ENCODE assay signal across 21 cellular contexts in the genomic region with DNA sequence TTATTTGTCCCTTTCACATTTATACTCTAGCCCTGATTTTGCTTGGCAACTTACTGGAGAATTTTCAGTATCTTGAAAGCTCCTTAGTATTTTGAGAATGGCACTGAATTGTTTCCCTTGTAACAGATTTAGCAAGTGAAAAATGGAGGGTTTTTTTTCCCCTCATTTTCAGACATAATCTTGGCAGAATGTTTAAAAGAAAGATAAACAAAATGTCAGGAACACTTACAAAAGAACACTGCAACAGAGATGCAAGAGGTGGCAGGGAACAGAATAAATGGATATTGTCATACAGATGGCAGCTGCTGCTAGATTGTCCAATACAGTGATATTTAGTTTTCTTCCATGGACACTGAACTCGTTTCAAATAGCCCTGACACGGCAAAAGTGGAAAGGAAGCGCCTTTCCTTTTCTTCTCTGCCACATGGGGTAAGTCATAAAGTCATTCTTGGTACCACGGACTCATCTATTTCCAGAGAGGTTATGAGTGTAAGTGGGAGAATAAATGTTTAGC.
A peak's percentile ranks its signal among the peaks of the same experiment; 100 is the strongest.
DNase-seq lines count a peak whose midpoint lies in the region; FAIRE-seq and TF ChIP-seq lines count a peak whose summit lies in the region.
"Had no signal": no experiment of that assay in that cellular context is flagged by ENCODE, and none has a peak within 500 bp of the region (broad histone marks: within the 10 kb centered on the region; RNA-seq: fewer than 3 reads in every experiment).

No MANE protein-coding gene starts in this region.

- H3K27ac Mint-ChIP-seq in brain: peak overlapping the region in 4 of 5 experiments; percentile 10 to 85 (median 62)
- H3K27ac Mint-ChIP-seq: CD4-positive, CD25-positive, alpha-beta regulatory T cell had no signal

- peaks cover 0 to 6% (median 0%) of the 10 kb centered on the region in 5 experiments for H3K9me3 Mint-ChIP-seq in brain

- intact Hi-C loops in cardiac septum (cut with DNase I): no loop called here

- H3K36me3 Mint-ChIP-seq in brain: no peaks in the 10 kb centered on the region
- H3K36me3 Mint-ChIP-seq: CD4-positive, CD25-positive, alpha-beta regulatory T cell had no signal

- DNase-seq in NCI-H524 treated with DMSO at 0.1 percent for 48 hours (lab: John Stamatoyannopoulos, UW) (peak; percentile 57), NCI-H524 (lab: John Stamatoyannopoulos, UW) (no peak), medulla oblongata (ENCODE audit: extremely low spot score) (peak; percentile 17), superior temporal gyrus (ENCODE audit: extremely low spot score) (peak; percentile 55), NCI-H187 treated with DMSO at 0.1 percent for 48 hours (lab: John Stamatoyannopoulos, UW) (no peak), cardiac septum (ENCODE audit: low spot score) (no peak), GM19239 (ENCODE audit: insufficient read length, low spot score) (no peak)
- DNase-seq: 8988T; BE2C; Caco-2; CD4-positive, CD25-positive, alpha-beta regulatory T cell; GF-D8; GOT3; IMR-90; NCI-H1417 treated with DMSO at 0.1 percent for 48 hours; NCI-H2029; NCI-H774; OCI-M1; SHP77; SK-N-SH had no signal

- H3K27me3 Mint-ChIP-seq in brain: no peaks in the 10 kb centered on the region
- H3K27me3 Mint-ChIP-seq: CD4-positive, CD25-positive, alpha-beta regulatory T cell had no signal

- no peak for TF ChIP-seq CTCF in brain (conservative IDR thresholded peaks at IDR 0.05)

- FAIRE-seq in GM19239 (lab: Jason Lieb, UNC): no peak

- H3K4me3 Mint-ChIP-seq in brain: peak overlapping the region in 1 of 5 experiments; percentile 64
- H3K4me3 Mint-ChIP-seq: CD4-positive, CD25-positive, alpha-beta regulatory T cell had no signal

- peaks cover 37% of the 10 kb centered on the region for H3K4me1 Mint-ChIP-seq in brain
- H3K4me1 Mint-ChIP-seq: CD4-positive, CD25-positive, alpha-beta regulatory T cell had no signal

Comparison
In these comparisons a context has a peak if more than half of its experiments do, and no peak if none do; other contexts are left out.
1. DNase-seq: peak in NCI-H524 treated with DMSO at 0.1 percent for 48 hours (single experiment), medulla oblongata (single experiment) and superior temporal gyrus (single experiment); none in NCI-H524 (0 of 2), NCI-H187 treated with DMSO at 0.1 percent for 48 hours (single experiment), cardiac septum (single experiment) and GM19239 (single experiment).